ENCODE assay signal across 20 cellular contexts in the genomic region with DNA sequence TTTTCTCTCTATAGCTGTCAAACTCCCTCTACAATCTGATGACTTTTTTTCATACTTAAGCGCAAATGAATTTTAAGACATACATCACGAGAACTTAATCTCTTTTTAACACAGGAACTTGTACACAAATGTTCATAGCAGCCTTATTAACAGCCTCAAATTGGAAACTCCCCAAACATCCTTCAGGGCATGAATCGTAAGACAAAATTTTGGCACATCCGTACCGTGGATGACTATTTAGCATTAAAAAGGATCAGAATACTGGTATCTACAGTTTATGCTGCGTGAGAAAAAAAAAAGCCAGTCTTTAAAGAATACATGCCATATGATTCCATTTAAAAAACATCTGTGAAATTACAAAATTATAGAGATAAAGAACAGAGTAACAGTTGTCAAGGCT.
"Had no signal": no experiment of that assay in that cellular context is flagged by ENCODE, and none has a peak within 500 bp of the region (broad histone marks: within the 10 kb centered on the region; RNA-seq: fewer than 3 reads in every experiment).

No MANE protein-coding gene starts in this region.

- DNase-seq: activated CD4-positive, alpha-beta T cell treated with anti-CD3 and anti-CD28 coated beads for 1 hour; activated CD4-positive, alpha-beta T cell treated with anti-CD3 and anti-CD28 coated beads, Interleukin-2, amount 50 U/mL, for 1 hour; activated naive CD4-positive, alpha-beta T cell; activated T-cell treated with anti-CD3 and anti-CD28 coated beads, Interleukin-2, amount 50 U/mL, for 24 hours; colonic mucosa; dorsolateral prefrontal cortex; effector memory CD8-positive, alpha-beta T cell; heart left ventricle; islet precursor cell; left cardiac atrium; stimulated activated CD4-positive, alpha-beta T cell treated with anti-CD3 and anti-CD28 coated beads, Interleukin-4, amount 100 ng/mL, for 24 hours; stimulated activated naive CD8-positive, alpha-beta T cell treated with anti-CD3 and anti-CD28 coated beads, Interleukin-15, Interleukin-2, amounts not matched to agents 100 U/mL and 50 U/mL, for 24 hours; upper lobe of right lung had no signal

- H3K4me3 ChIP-seq: colonic mucosa, dorsolateral prefrontal cortex, gastroesophageal sphincter, heart left ventricle, prostate gland, right atrium auricular region, upper lobe of right lung had no signal

- H3K27me3 Mint-ChIP-seq: activated T-cell treated with anti-CD3 and anti-CD28 coated beads, Interleukin-2, amount 50 U/mL, for 24 hours; effector memory CD8-positive, alpha-beta T cell had no signal

- H3K4me3 Mint-ChIP-seq: activated naive CD8-positive, alpha-beta T cell; activated T-cell treated with anti-CD3 and anti-CD28 coated beads, Interleukin-2, amount 50 U/mL, for 24 hours; effector memory CD8-positive, alpha-beta T cell; natural killer cell treated with Interleukin-12 subunit alpha and Interleukin-12 subunit beta and Interleukin-15 and Interleukin-18, amount 100 ng/mL, for 72 hours had no signal

- H3K36me3 Mint-ChIP-seq: activated naive CD8-positive, alpha-beta T cell; natural killer cell treated with Interleukin-12 subunit alpha and Interleukin-12 subunit beta and Interleukin-15 and Interleukin-18, amount 100 ng/mL, for 72 hours had no signal

- H3K27ac Mint-ChIP-seq: activated naive CD8-positive, alpha-beta T cell; activated T-cell treated with anti-CD3 and anti-CD28 coated beads, Interleukin-2, amount 50 U/mL, for 24 hours; activated T-helper 2 cell treated with anti-CD3 and anti-CD28 coated beads, Interferon-gamma antibody, Interleukin-2, Interleukin-4, amounts not matched to agents 10 μg/mL and 5 μg/mL and 100 μg/mL, durations not matched to agents 14 hours and 24 hours and 36 hours; effector memory CD8-positive, alpha-beta T cell; natural killer cell treated with Interleukin-12 subunit alpha and Interleukin-12 subunit beta and Interleukin-15 and Interleukin-18, amount 100 ng/mL, for 72 hours had no signal

- H3K9me3 Mint-ChIP-seq: activated T-helper 2 cell treated with anti-CD3 and anti-CD28 coated beads, Interferon-gamma antibody, Interleukin-2, Interleukin-4, amounts not matched to agents 10 μg/mL and 5 μg/mL and 100 μg/mL, durations not matched to agents 14 hours and 24 hours and 36 hours had no signal

- ATAC-seq: effector memory CD8-positive, alpha-beta T cell; esophagus mucosa; gastroesophageal sphincter; heart left ventricle; left cardiac atrium; natural killer cell treated with Interleukin-12 subunit alpha and Interleukin-12 subunit beta and Interleukin-15 and Interleukin-18, amount 100 ng/mL, for 72 hours; stimulated activated naive CD8-positive, alpha-beta T cell treated with anti-CD3 and anti-CD28 coated beads, Interleukin-15, Interleukin-2, amounts not matched to agents 100 U/mL and 50 U/mL, for 24 hours; upper lobe of right lung had no signal
